ENCODE assay signal across 8 cellular contexts in the genomic region with DNA sequence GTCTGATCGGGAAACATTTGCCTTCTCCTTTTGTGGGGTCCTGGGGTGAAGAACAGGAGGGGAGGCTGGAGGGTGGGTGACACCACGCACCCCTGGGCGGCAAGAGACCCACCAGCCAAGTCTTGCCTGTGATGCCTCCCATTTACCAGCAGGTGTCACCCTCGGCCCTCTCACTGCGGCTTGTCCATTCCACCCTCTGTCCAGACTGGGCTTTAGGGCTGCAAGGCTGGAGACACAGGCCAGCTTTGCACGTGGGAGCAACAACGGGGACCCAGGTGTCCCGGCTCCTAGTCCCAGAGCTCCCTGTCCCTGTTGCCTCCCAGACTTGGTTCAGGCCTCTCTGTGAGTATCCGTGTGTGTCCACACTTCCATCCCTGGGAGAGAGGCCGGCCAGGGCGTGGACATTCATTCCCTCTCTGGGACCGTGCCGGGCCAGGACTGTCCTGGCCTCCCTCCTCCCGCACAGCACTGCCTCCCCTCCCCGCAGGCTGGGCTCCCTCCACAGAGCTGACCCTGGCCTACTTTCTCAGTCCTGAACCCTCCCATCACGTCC. TPM values are rescaled to one million over a fixed set of nuclear protein-coding genes. Genes with fewer than 3 reads are reported as not detected.
DNase-seq lines count a peak whose midpoint lies in the region; ATAC-seq, FAIRE-seq and TF ChIP-seq lines count a peak whose summit lies in the region.

No MANE protein-coding gene starts in this region.

- no peaks in the 10 kb centered on the region for H3K9me3 Mint-ChIP-seq in CD8-positive, alpha-beta memory T cell
- H3K9me3 Mint-ChIP-seq in osteocyte (ENCODE audit: unreplicated experiment): no peaks in the 10 kb centered on the region

- no peaks in the 10 kb centered on the region for H3K36me3 ChIP-seq in CD8-positive, alpha-beta memory T cell (ENCODE audit: insufficient read depth, low read length)
- no peaks in the 10 kb centered on the region for H3K36me3 ChIP-seq in thoracic aorta

- POLR2A ChIA-PET in CD8-positive, alpha-beta memory T cell (lab: Charles Lee): no interaction called here

- no peak overlapping the region for H3K27ac ChIP-seq in CD8-positive, alpha-beta memory T cell (ENCODE audit: low read depth, low read length)
- H3K27ac ChIP-seq in thoracic aorta: no peak overlapping the region

- TF ChIP-seq CTCF in osteocyte (IDR thresholded peaks at IDR 0.05): peak; percentile 96
- TF ChIP-seq CTCF in thoracic aorta (IDR thresholded peaks at IDR 0.05): peak; percentile 98

- H3K27ac Mint-ChIP-seq in CD8-positive, alpha-beta memory T cell: no peak overlapping the region
- H3K27ac Mint-ChIP-seq in osteocyte (ENCODE audit: unreplicated experiment): no peak overlapping the region

- no peaks in the 10 kb centered on the region for H3K27me3 Mint-ChIP-seq in CD8-positive, alpha-beta memory T cell
- no peaks in the 10 kb centered on the region for H3K27me3 Mint-ChIP-seq in osteocyte (ENCODE audit: unreplicated experiment)

- no peaks in the 10 kb centered on the region for H3K4me1 Mint-ChIP-seq in CD8-positive, alpha-beta memory T cell
- peaks cover 4% of the 10 kb centered on the region for H3K4me1 Mint-ChIP-seq in osteocyte (ENCODE audit: unreplicated experiment)

- no peaks in the 10 kb centered on the region for H3K27me3 ChIP-seq in CD8-positive, alpha-beta memory T cell (ENCODE audit: insufficient read depth, low read length, poor library complexity, severe bottlenecking)
- no peaks in the 10 kb centered on the region for H3K27me3 ChIP-seq in thoracic aorta (replicated peaks; ENCODE audit: insufficient read depth)

- no peaks in the 10 kb centered on the region for H3K36me3 Mint-ChIP-seq in CD8-positive, alpha-beta memory T cell
- H3K36me3 Mint-ChIP-seq in osteocyte (ENCODE audit: unreplicated experiment): no peaks in the 10 kb centered on the region

- DNase-seq in CD8-positive, alpha-beta memory T cell: peak; percentile 26 to 61 (median 36)
- DNase-seq in HPDE6-E6E7 (ENCODE audit: extremely low spot score): peak; percentile 86
- DNase-seq in RKO (ENCODE audit: low spot score): peak; percentile 67
- peak; percentile 32 for DNase-seq in activated T-helper 9 cell treated with anti-CD3 and anti-CD28 coated beads, Interleukin-2, amount 50 U/mL, for 16 hours (ENCODE audit: low read depth)
- peak; percentile 75 to 92 for DNase-seq in frontal cortex (ENCODE audit: low spot score in 2 of 2)
- peak; percentile 90 for DNase-seq in osteocyte (ENCODE audit: extremely low spot score, unreplicated experiment)
- no peak for DNase-seq in thoracic aorta (ENCODE audit: low spot score)
- no peak for DNase-seq in GOT3 (lab: John Stamatoyannopoulos, UW)

- CTCF ChIA-PET in CD8-positive, alpha-beta memory T cell (lab: Charles Lee): interaction anchor here (0.9 to 2.7 kb wide), 11 partner anchors 10 to 384 kb away, joined by 3 to 18 read pairs (median 5); no protein-coding TSS in a partner anchor

- no peaks in the 10 kb centered on the region for H3K9me3 ChIP-seq in CD8-positive, alpha-beta memory T cell (ENCODE audit: low read length)
- H3K9me3 ChIP-seq in thoracic aorta: no peaks in the 10 kb centered on the region

- no peaks in the 10 kb centered on the region for H3K4me1 ChIP-seq in CD8-positive, alpha-beta memory T cell (ENCODE audit: insufficient read depth, low read length)
- no peaks in the 10 kb centered on the region for H3K4me1 ChIP-seq in thoracic aorta (ENCODE audit: control insufficient read depth in 1 of 2, low read depth in 2 of 2)

- peak; percentile 81 for ATAC-seq in thoracic aorta (ENCODE audit: insufficient number of reproducible peaks, low FRiP score, low read depth)

- H3K4me3 Mint-ChIP-seq in CD8-positive, alpha-beta memory T cell: no peak overlapping the region
- H3K4me3 Mint-ChIP-seq in osteocyte (ENCODE audit: unreplicated experiment): no peak overlapping the region

- FAIRE-seq in frontal cortex (lab: Jason Lieb, UNC): no peak

- no peak overlapping the region for H3K4me3 ChIP-seq in CD8-positive, alpha-beta memory T cell (ENCODE audit: low read length)
- H3K4me3 ChIP-seq in thoracic aorta: no peak overlapping the region

RNA-seq across cellular contexts. Expression of a gene that starts 36.2 kb away (rescaled TPM):
- under 1 TPM; 0.42 to 0.88 TPM for total RNA-seq in CD8-positive, alpha-beta memory T cell
- polyA plus RNA-seq in CD8-positive, alpha-beta memory T cell: not detected
- 19.2 TPM for total RNA-seq in frontal cortex
- 44.7 and 48.7 TPM in 2 replicates for total RNA-seq in osteocyte
- total RNA-seq in thoracic aorta: 10 to 100 TPM in 1 of 2 donors, 1 to 10 TPM in 1; 7.0 to 14.4 TPM

Comparison
In these comparisons a context has a peak if more than half of its experiments do, and no peak if none do; other contexts are left out.
1. DNase-seq: peak in CD8-positive, alpha-beta memory T cell (5 of 5), HPDE6-E6E7 (single experiment), RKO (single experiment), activated T-helper 9 cell treated with anti-CD3 and anti-CD28 coated beads, Interleukin-2, amount 50 U/mL, for 16 hours (single experiment), frontal cortex (2 of 2) and osteocyte (single experiment); none in thoracic aorta (single experiment) and GOT3 (single experiment).
2. RNA of a gene that starts 36.2 kb away (total RNA-seq): 44.7 to 48.7 TPM in osteocyte, 19.2 TPM in frontal cortex (single experiment) and 7.0 to 14.4 TPM in thoracic aorta; 0.42 to 0.88 TPM in CD8-positive, alpha-beta memory T cell; every median in the first group is over 4 times any median in the second.